ENCODE assay signal across 9 cellular contexts in genomic region chr19:10408511-10409291, GRCh38. TPM values are rescaled to one million over a fixed set of nuclear protein-coding genes. Genes with fewer than 3 reads are reported as not detected.
DNase-seq lines count a peak whose midpoint lies in the region; ATAC-seq lines count a peak whose summit lies in the region.
"Had no signal": no experiment of that assay in that cellular context is flagged by ENCODE, and none has a peak within 500 bp of the region (broad histone marks: within the 10 kb centered on the region; RNA-seq: fewer than 3 reads in every experiment).

No MANE protein-coding gene starts in this region.

- intact Hi-C loops in activated CD4-positive, alpha-beta T cell treated with anti-CD3 and anti-CD28 coated beads, Interleukin-2, amount 10 ng/mL, durations not matched to agents 24 days and 14 days (cut with micrococcal nuclease) = loop anchor here (1.0 kb wide), 1 partner anchor 8 kb away; no protein-coding TSS in a partner anchor

- no peaks in the 10 kb centered on the region for H3K27me3 Mint-ChIP-seq in activated CD4-positive, alpha-beta T cell treated with anti-CD3 and anti-CD28 coated beads, Interleukin-2, amount 10 ng/mL, durations not matched to agents 24 days and 14 days

- H3K36me3 Mint-ChIP-seq in activated CD4-positive, alpha-beta T cell treated with anti-CD3 and anti-CD28 coated beads, Interleukin-2, amount 10 ng/mL, durations not matched to agents 24 days and 14 days (ENCODE audit: low read depth) = peaks cover 16% of the 10 kb centered on the region

- peak; percentile 62 for DNase-seq in KG1 (lab: John Stamatoyannopoulos, UW)
- peak; percentile 92 for DNase-seq in activated CD4-positive, alpha-beta T cell treated with anti-CD3 and anti-CD28 coated beads, Interleukin-2, amount 10 ng/mL, durations not matched to agents 24 days and 14 days
- peak; percentile 49 to 60 for DNase-seq in stimulated activated CD8-positive, alpha-beta memory T cell treated with anti-CD3 and anti-CD28 coated beads, Interleukin-7, amount 100 ng/mL, for 4 hours (ENCODE audit: low read depth in 2 of 2)
- no peak for DNase-seq in NCI-H2171 (lab: John Stamatoyannopoulos, UW)
- no peak for DNase-seq in middle frontal gyrus (ENCODE audit: extremely low spot score, low spot score)
- DNase-seq: NCI-H510A treated with DMSO at 0.1 percent for 48 hours had no signal

- H3K4me3 Mint-ChIP-seq in activated CD4-positive, alpha-beta T cell treated with anti-CD3 and anti-CD28 coated beads, Interleukin-2, amount 10 ng/mL, durations not matched to agents 24 days and 14 days = peak overlapping the region; percentile 59

- ATAC-seq in esophagus mucosa (peak; percentile 29), GM19395 (IDR thresholded peaks at IDR 0.05; ENCODE audit: unreplicated experiment) (no peak), GM21529 (IDR thresholded peaks at IDR 0.05; ENCODE audit: unreplicated experiment) (no peak)

- no peaks in the 10 kb centered on the region for H3K9me3 Mint-ChIP-seq in activated CD4-positive, alpha-beta T cell treated with anti-CD3 and anti-CD28 coated beads, Interleukin-2, amount 10 ng/mL, durations not matched to agents 24 days and 14 days

- peak overlapping the region; percentile 89 for H3K27ac Mint-ChIP-seq in activated CD4-positive, alpha-beta T cell treated with anti-CD3 and anti-CD28 coated beads, Interleukin-2, amount 10 ng/mL, durations not matched to agents 24 days and 14 days

- H3K4me1 Mint-ChIP-seq in activated CD4-positive, alpha-beta T cell treated with anti-CD3 and anti-CD28 coated beads, Interleukin-2, amount 10 ng/mL, durations not matched to agents 24 days and 14 days = peaks cover 79% of the 10 kb centered on the region

RNA-seq across cellular contexts. Expression of gene CDC37, which starts 5.4 kb away (rescaled TPM):
- 304 and 310 TPM in 2 replicates for total RNA-seq in activated CD4-positive, alpha-beta T cell treated with anti-CD3 and anti-CD28 coated beads, Interleukin-2, amount 10 ng/mL, durations not matched to agents 24 days and 14 days
- 86.5 TPM for total RNA-seq in esophagus mucosa

RNA-seq across cellular contexts. Expression of gene PDE4A, which starts 11.6 kb away (rescaled TPM):
- 55.3 and 58.0 TPM in 2 replicates for total RNA-seq in activated CD4-positive, alpha-beta T cell treated with anti-CD3 and anti-CD28 coated beads, Interleukin-2, amount 10 ng/mL, durations not matched to agents 24 days and 14 days
- total RNA-seq in esophagus mucosa = 0.92 TPM

RNA-seq across cellular contexts. Expression of gene TYK2, which starts 28.3 kb away (rescaled TPM):
- 244 and 255 TPM in 2 replicates for total RNA-seq in activated CD4-positive, alpha-beta T cell treated with anti-CD3 and anti-CD28 coated beads, Interleukin-2, amount 10 ng/mL, durations not matched to agents 24 days and 14 days
- total RNA-seq in esophagus mucosa = 51.1 TPM

Comparison
In these comparisons a context has a peak if more than half of its experiments do, and no peak if none do; other contexts are left out.
1. DNase-seq: peak in KG1 (single experiment), activated CD4-positive, alpha-beta T cell treated with anti-CD3 and anti-CD28 coated beads, Interleukin-2, amount 10 ng/mL, durations not matched to agents 24 days and 14 days (single experiment) and stimulated activated CD8-positive, alpha-beta memory T cell treated with anti-CD3 and anti-CD28 coated beads, Interleukin-7, amount 100 ng/mL, for 4 hours (2 of 2); none in NCI-H2171 (single experiment) and middle frontal gyrus (single experiment).
2. RNA of gene PDE4A, which starts 11.6 kb away (total RNA-seq): 55.3 to 58.0 TPM in activated CD4-positive, alpha-beta T cell treated with anti-CD3 and anti-CD28 coated beads, Interleukin-2, amount 10 ng/mL, durations not matched to agents 24 days and 14 days; 0.92 TPM in esophagus mucosa (single experiment); every median in the first group is over 10 times any median in the second.